ENCODE assay signal across 16 cellular contexts in the genomic region with DNA sequence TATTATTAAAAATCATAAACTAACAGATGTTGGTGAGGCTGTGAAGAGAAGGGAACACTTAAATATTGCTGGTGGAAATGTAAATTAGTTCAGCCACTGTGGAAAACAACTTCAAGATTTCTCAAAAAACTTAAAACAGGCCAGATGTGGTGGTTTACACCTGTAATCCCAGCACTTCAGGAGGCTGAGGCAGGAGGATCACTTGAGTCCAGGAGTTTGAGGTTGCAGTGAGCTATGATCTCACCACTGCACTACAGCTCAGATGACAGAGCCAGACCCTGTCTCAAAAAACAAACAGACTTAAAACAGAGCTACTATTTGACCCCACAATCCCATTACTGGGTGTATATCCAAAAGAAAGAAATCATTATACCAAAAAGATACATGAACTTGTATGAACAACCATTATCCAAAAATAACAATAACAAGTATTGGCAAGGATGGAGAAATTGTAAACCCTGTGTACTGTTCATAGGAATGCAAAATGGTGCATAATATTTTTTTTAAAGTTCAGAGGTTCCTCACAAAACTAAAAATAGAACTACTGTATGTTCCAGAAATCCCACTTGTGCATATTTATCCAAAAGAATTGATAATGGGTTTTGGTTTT.
"Had no signal": no experiment of that assay in that cellular context is flagged by ENCODE, and none has a peak within 500 bp of the region (broad histone marks: within the 10 kb centered on the region; RNA-seq: fewer than 3 reads in every experiment).

No MANE protein-coding gene starts in this region.

- H3K27ac Mint-ChIP-seq: activated CD4-positive, alpha-beta T cell treated with anti-CD3 and anti-CD28 coated beads, Interleukin-2, amount 10 ng/mL, durations not matched to agents 24 days and 14 days; activated T-helper 2 cell treated with anti-CD3 and anti-CD28 coated beads, Interferon-gamma antibody, Interleukin-2, Interleukin-4, amounts not matched to agents 10 μg/mL and 5 μg/mL and 100 μg/mL, durations not matched to agents 14 hours and 24 hours and 36 hours; nephron had no signal

- H3K4me3 Mint-ChIP-seq: activated B cell treated with CpG ODN at 0.5 μM for 24 hours; activated CD4-positive, alpha-beta T cell treated with anti-CD3 and anti-CD28 coated beads, Interleukin-2, amount 10 ng/mL, durations not matched to agents 24 days and 14 days; nephron had no signal

- H3K27me3 ChIP-seq: breast epithelium, dorsolateral prefrontal cortex, stomach, uterus had no signal

- DNase-seq: activated B cell treated with CpG ODN at 0.5 μM for 24 hours; activated CD4-positive, alpha-beta T cell treated with anti-CD3 and anti-CD28 coated beads, Interleukin-2, amount 10 ng/mL, durations not matched to agents 24 days and 14 days; activated naive CD4-positive, alpha-beta T cell treated with anti-CD3 and anti-CD28 coated beads, Interleukin-2, amount 50 U/mL, for 16 hours; anterior cingulate cortex; dorsolateral prefrontal cortex; foreskin fibroblast; glutamatergic neuron; left cardiac atrium; stimulated activated CD4-positive, alpha-beta T cell treated with anti-CD3 and anti-CD28 coated beads, Interleukin-4, amount 100 ng/mL, for 1 hour; stimulated activated CD8-positive, alpha-beta memory T cell treated with anti-CD3 and anti-CD28 coated beads, Interleukin-4, amount 100 ng/mL, for 48 hours; stomach; uterus had no signal

- H3K4me1 ChIP-seq: breast epithelium, uterus had no signal

- H3K4me3 ChIP-seq: breast epithelium, dorsolateral prefrontal cortex, lung, stomach, uterus had no signal

- H3K36me3 ChIP-seq: breast epithelium, stomach, uterus had no signal

- H3K4me1 Mint-ChIP-seq: nephron had no signal

- ATAC-seq: left cardiac atrium had no signal

- H3K27ac ChIP-seq: breast epithelium, dorsolateral prefrontal cortex, stomach, uterus had no signal

- H3K27me3 Mint-ChIP-seq: activated B cell treated with CpG ODN at 0.5 μM for 24 hours; activated CD4-positive, alpha-beta T cell treated with anti-CD3 and anti-CD28 coated beads, Interleukin-2, amount 10 ng/mL, durations not matched to agents 24 days and 14 days had no signal

- H3K9me3 ChIP-seq: breast epithelium, stomach, uterus had no signal
